Comparison of ENCODE assay signal across 21 cellular contexts in the genomic region with DNA sequence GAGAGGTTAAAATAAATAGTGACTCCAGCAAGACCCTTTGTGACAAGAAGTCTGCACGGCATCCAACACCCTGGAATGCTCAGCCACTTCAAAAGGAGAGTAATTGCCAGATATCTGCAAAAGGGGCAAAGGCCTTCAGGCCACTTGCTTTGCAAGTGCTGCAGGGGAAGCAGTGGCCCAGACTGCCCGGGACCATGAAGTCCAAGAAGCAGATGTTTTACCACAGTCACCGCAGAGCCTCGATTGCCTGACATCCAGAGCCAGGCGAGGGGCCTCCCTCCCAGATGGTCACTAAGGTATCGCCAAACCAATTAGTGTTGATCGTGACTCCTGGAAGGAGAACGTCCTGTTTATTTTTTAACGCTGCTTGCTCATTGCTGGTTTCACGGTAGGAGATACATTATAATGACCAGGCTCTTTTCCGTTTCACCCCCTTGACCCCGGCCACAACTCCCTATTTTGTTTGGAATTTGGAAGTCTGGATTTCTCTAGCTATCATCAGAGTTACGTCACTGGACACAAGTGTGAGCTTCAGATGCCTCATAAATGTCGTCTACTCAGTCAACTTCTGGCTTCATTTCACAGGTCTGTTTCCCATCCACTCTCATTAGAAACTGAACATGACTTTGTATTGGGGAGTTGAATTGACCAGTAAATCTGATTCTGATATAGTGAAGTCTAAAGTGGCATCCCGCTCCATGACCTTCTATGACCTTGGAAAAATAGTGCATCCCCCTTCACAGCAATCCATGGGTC.
"Had no signal": no experiment of that assay in that cellular context is flagged by ENCODE, and none has a peak within 500 bp of the region (broad histone marks: within the 10 kb centered on the region; RNA-seq: fewer than 3 reads in every experiment).

No MANE protein-coding gene starts in this region.

- DNase-seq: activated B cell treated with CpG ODN at 0.5 μM for 24 hours; activated CD4-positive, alpha-beta T cell treated with anti-CD3 and anti-CD28 coated beads, Interleukin-2, amount 50 U/mL, for 1 hour; activated CD8-positive, alpha-beta T cell treated with anti-CD3 and anti-CD28 coated beads for 36 hours; activated gamma-delta T cell treated with Interleukin-2 at 50 U/mL for 16 hours; activated naive CD4-positive, alpha-beta T cell treated with anti-CD3 and anti-CD28 coated beads, Interleukin-2, amount 50 U/mL, for 16 hours; activated T-cell treated with anti-CD3 and anti-CD28 coated beads, Interleukin-2, amount 50 U/mL, for 4 hours; amygdala; central memory CD4-positive, alpha-beta T cell; foreskin keratinocyte; heart left ventricle; kidney glomerular epithelial cell; left lung; midbrain; natural killer cell; stimulated activated naive CD8-positive, alpha-beta T cell treated with anti-CD3 and anti-CD28 coated beads, Interleukin-15, Interleukin-2, amounts not matched to agents 100 U/mL and 50 U/mL, for 24 hours; T-helper 1 cell had no signal

- H3K4me3 Mint-ChIP-seq: activated B cell treated with CpG ODN at 0.5 μM for 24 hours; activated CD8-positive, alpha-beta T cell treated with anti-CD3 and anti-CD28 coated beads for 36 hours; activated T-cell treated with anti-CD3 and anti-CD28 coated beads, Interleukin-2, amount 50 U/mL, for 4 hours; activated T-helper 17 cell treated with anti-CD3 and anti-CD28 coated beads, Interleukin-2, amount 50 U/mL, for 72 hours; natural killer cell; T-helper 2 cell treated with Interferon-gamma antibody and Interleukin-4, amounts not matched to agents 5 μg/mL and 100 μg/mL, for 36 hours; type B pancreatic cell had no signal

- H3K4me1 ChIP-seq: foreskin keratinocyte, heart left ventricle, left lung, uterus had no signal

- H3K36me3 Mint-ChIP-seq: natural killer cell, type B pancreatic cell had no signal

- H3K4me1 Mint-ChIP-seq: activated B cell treated with CpG ODN at 0.5 μM for 24 hours; activated T-helper 17 cell treated with anti-CD3 and anti-CD28 coated beads, Interleukin-2, amount 50 U/mL, for 72 hours; natural killer cell had no signal

- H3K36me3 ChIP-seq: heart left ventricle, left lung, thoracic aorta, uterus had no signal

- H3K27ac ChIP-seq: foreskin keratinocyte, heart left ventricle, left lung, thoracic aorta, uterus had no signal

- ATAC-seq: activated CD8-positive, alpha-beta T cell treated with anti-CD3 and anti-CD28 coated beads for 36 hours; activated T-cell treated with anti-CD3 and anti-CD28 coated beads, Interleukin-2, amount 50 U/mL, for 4 hours; activated T-helper 17 cell treated with anti-CD3 and anti-CD28 coated beads, Interleukin-2, amount 50 U/mL, for 72 hours; foreskin keratinocyte; heart left ventricle; natural killer cell; stimulated activated naive CD8-positive, alpha-beta T cell treated with anti-CD3 and anti-CD28 coated beads, Interleukin-15, Interleukin-2, amounts not matched to agents 100 U/mL and 50 U/mL, for 24 hours had no signal

- H3K27me3 Mint-ChIP-seq: activated B cell treated with CpG ODN at 0.5 μM for 24 hours; activated CD8-positive, alpha-beta T cell treated with anti-CD3 and anti-CD28 coated beads for 36 hours; activated T-helper 17 cell treated with anti-CD3 and anti-CD28 coated beads, Interleukin-2, amount 50 U/mL, for 72 hours; type B pancreatic cell had no signal

- H3K9me3 Mint-ChIP-seq: activated B cell treated with CpG ODN at 0.5 μM for 24 hours; activated CD8-positive, alpha-beta T cell treated with anti-CD3 and anti-CD28 coated beads for 36 hours; activated T-cell treated with anti-CD3 and anti-CD28 coated beads, Interleukin-2, amount 50 U/mL, for 4 hours; T-helper 2 cell treated with Interferon-gamma antibody and Interleukin-4, amounts not matched to agents 5 μg/mL and 100 μg/mL, for 36 hours; type B pancreatic cell had no signal

- H3K4me3 ChIP-seq: heart left ventricle, left lung, thoracic aorta, uterus had no signal

- H3K27ac Mint-ChIP-seq: activated B cell treated with CpG ODN at 0.5 μM for 24 hours; activated CD8-positive, alpha-beta T cell treated with anti-CD3 and anti-CD28 coated beads for 36 hours; activated T-helper 17 cell treated with anti-CD3 and anti-CD28 coated beads, Interleukin-2, amount 50 U/mL, for 72 hours; natural killer cell; T-helper 2 cell treated with Interferon-gamma antibody and Interleukin-4, amounts not matched to agents 5 μg/mL and 100 μg/mL, for 36 hours; type B pancreatic cell had no signal

- H3K27me3 ChIP-seq: heart left ventricle, left lung, uterus had no signal

- H3K9me3 ChIP-seq: heart left ventricle, left lung, thoracic aorta, uterus had no signal
